In the genomic region with DNA sequence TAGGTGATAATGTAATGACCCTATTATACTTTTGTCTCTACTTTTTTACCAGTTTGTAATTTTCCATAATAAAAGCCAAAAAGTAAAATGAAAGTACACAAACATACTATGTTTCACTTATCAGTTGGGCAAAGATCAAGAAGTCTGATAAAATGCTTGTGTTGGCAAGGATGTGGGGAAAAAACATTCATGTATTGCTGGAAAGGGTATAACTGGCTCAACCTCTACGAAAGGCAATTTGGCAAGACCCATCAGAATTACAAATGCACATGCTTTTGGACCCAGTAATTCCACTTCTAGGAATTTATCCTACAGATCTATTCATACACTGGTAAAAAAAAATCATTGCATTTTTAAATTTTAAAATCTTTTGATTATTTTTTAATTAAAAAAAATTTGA, we compare ENCODE assay signal across 26 cellular contexts.
DNase-seq lines count a peak whose midpoint lies in the region; ATAC-seq, FAIRE-seq and TF ChIP-seq lines count a peak whose summit lies in the region.
"Had no signal": no experiment of that assay in that cellular context is flagged by ENCODE, and none has a peak within 500 bp of the region (broad histone marks: within the 10 kb centered on the region; RNA-seq: fewer than 3 reads in every experiment).

No MANE protein-coding gene starts in this region.

- peak; percentile 55 for FAIRE-seq in HTR-8/SVneo (lab: Jason Lieb, UNC)
- no peak for FAIRE-seq in endothelial cell of umbilical vein (lab: Jason Lieb, UNC)
- no peak for FAIRE-seq in pancreas (lab: Jason Lieb, UNC)
- FAIRE-seq: K562, RCC 7860 had no signal

- dilution Hi-C loops in endothelial cell of umbilical vein (cut with MboI; ENCODE audit: extremely low pct_ligation_motif_present, low sequenced_read_pairs), result no loop called here

- H3K4me1 ChIP-seq in endothelial cell of umbilical vein (ENCODE audit: control insufficient read depth, extremely low read depth, insufficient read depth, low read length), result no peaks in the 10 kb centered on the region
- H3K4me1 ChIP-seq in pancreas, result peaks cover 0 to 10% (median 0%) of the 10 kb centered on the region in 3 donors

- TF ChIP-seq CTCF in endothelial cell of umbilical vein (IDR thresholded peaks at IDR 0.05; ENCODE audit: extremely low read depth in 1 of 2, insufficient read depth in 1 of 2, low read depth in 1 of 2, low read length in 2 of 2), result no peak
- no peak for TF ChIP-seq CTCF in pancreas (IDR thresholded peaks at IDR 0.05)

- 4 to 6% methylated on average over 1 of the region's 1 CpG for WGBS in pancreas, 2 donors

- DNase-seq in HTR-8/SVneo (ENCODE audit: insufficient read length, low spot score) (no peak), RPMI7951 (ENCODE audit: low read depth) (peak; percentile 50), endothelial cell of umbilical vein (ENCODE audit: low read depth, low spot score) (peak; percentile 67), pancreas (no peak), NCI-H1105 (lab: John Stamatoyannopoulos, UW) (no peak)
- DNase-seq: activated B cell treated with CpG ODN at 0.5 μM for 24 hours; activated CD4-positive, alpha-beta T cell treated with anti-CD3 and anti-CD28 coated beads, Interleukin-2, amount 10 ng/mL, durations not matched to agents 7 days and 5 days; activated effector memory CD4-positive, alpha-beta T cell treated with anti-CD3 and anti-CD28 coated beads, Interleukin-2, amount 50 U/mL, for 16 hours; activated T-cell treated with anti-CD3 and anti-CD28 coated beads, Interleukin-2, amount 50 U/mL, for 24 hours; C1 segment of cervical spinal cord; central memory CD4-positive, alpha-beta T cell; GDM1; immature natural killer cell; left ventricle myocardium inferior; posterior cingulate gyrus; right cardiac atrium; SIG-M5; stimulated activated CD4-positive, alpha-beta T cell treated with anti-CD3 and anti-CD28 coated beads, Interleukin-1b, Interleukin-23, amount 100 ng/mL, for 48 hours; stimulated activated naive CD4-positive, alpha-beta T cell treated with Interleukin-2 at 50 U/mL for 16 hours; T1000 had no signal

- CTCF ChIA-PET in endothelial cell of umbilical vein (lab: Charles Lee), result interaction anchor here (0.6 to 1.3 kb wide), 4 partner anchors 11 to 16 kb away, joined by 3 to 6 read pairs (median 3); no protein-coding TSS in a partner anchor

- no TSS peak for BruUV-seq in endothelial cell of umbilical vein (replicated peaks; lab: Mats Ljungman, UMichigan)

- H4K20me1 ChIP-seq in endothelial cell of umbilical vein (replicated peaks; ENCODE audit: control insufficient read depth, extremely low read depth, insufficient read depth, low read length), result no peaks in the 10 kb centered on the region

- POLR2A ChIA-PET in endothelial cell of umbilical vein (lab: Charles Lee), result no interaction called here

- H3K27me3 ChIP-seq in endothelial cell of umbilical vein (ENCODE audit: control insufficient read depth in 2 of 2, insufficient read depth in 2 of 2, low read length in 2 of 2) (peaks cover 20% of the 10 kb centered on the region in 2 experiments), pancreas (no peaks in the 10 kb centered on the region)
- H3K27me3 ChIP-seq: neural progenitor cell had no signal

- intact Hi-C loops in endothelial cell of umbilical vein (cut with micrococcal nuclease), result no loop called here
- intact Hi-C loops in pancreas (cut with DNase I), result no loop called here

- H3K9me1 ChIP-seq in endothelial cell of umbilical vein (replicated peaks; ENCODE audit: control insufficient read depth, extremely low read depth, insufficient read depth, low read length), result no peaks in the 10 kb centered on the region

- ATAC-seq in pancreas, result peak; percentile 26 to 52 (median 48)
- ATAC-seq in GM19351 (IDR thresholded peaks at IDR 0.05; ENCODE audit: unreplicated experiment), result no peak
- ATAC-seq in GM21529 (IDR thresholded peaks at IDR 0.05; ENCODE audit: unreplicated experiment), result no peak
- ATAC-seq in HG03378 (IDR thresholded peaks at IDR 0.05; ENCODE audit: unreplicated experiment), result no peak
- ATAC-seq: right cardiac atrium had no signal

- no peak overlapping the region for H2AFZ ChIP-seq in endothelial cell of umbilical vein (ENCODE audit: low read depth, low read length)
- H2AFZ ChIP-seq: neural progenitor cell had no signal

- H3K4me2 ChIP-seq in endothelial cell of umbilical vein (ENCODE audit: insufficient read depth, low read length), result no peak overlapping the region

- H3K27ac ChIP-seq in endothelial cell of umbilical vein (ENCODE audit: insufficient read depth, low read depth, low read length) (no peak overlapping the region), pancreas (peak overlapping the region in 1 of 4 donors; percentile 33)
- H3K27ac ChIP-seq: left ventricle myocardium inferior, neural progenitor cell had no signal

- H3K9me3 ChIP-seq in endothelial cell of umbilical vein (replicated peaks; ENCODE audit: control insufficient read depth, insufficient read depth, low read length), result no peaks in the 10 kb centered on the region
- no peaks in the 10 kb centered on the region for H3K9me3 ChIP-seq in pancreas
- H3K9me3 ChIP-seq: left ventricle myocardium inferior had no signal

- H3K4me3 ChIP-seq in endothelial cell of umbilical vein (replicated peaks in 1 of 3; ENCODE audit: insufficient read depth in 1 of 3, low read depth in 1 of 3, low read length in 3 of 3), result no peak overlapping the region
- no peak overlapping the region for H3K4me3 ChIP-seq in pancreas
- H3K4me3 ChIP-seq: K562, left ventricle myocardium inferior, neural progenitor cell had no signal

- no peak overlapping the region for H3K9ac ChIP-seq in endothelial cell of umbilical vein (replicated peaks; ENCODE audit: extremely low read depth, insufficient read depth, low read length)
- H3K9ac ChIP-seq: neural progenitor cell had no signal

- H3K36me3 ChIP-seq in endothelial cell of umbilical vein (ENCODE audit: control insufficient read depth in 2 of 2, extremely low read depth in 1 of 2, insufficient read depth in 2 of 2, low read length in 2 of 2) (no peaks in the 10 kb centered on the region), pancreas (no peaks in the 10 kb centered on the region)
- H3K36me3 ChIP-seq: left ventricle myocardium inferior, neural progenitor cell had no signal

- TF ChIP-seq POLR2A in endothelial cell of umbilical vein (IDR thresholded peaks at IDR 0.05; ENCODE audit: low read depth, low read length), result no peak

- no peaks in the 10 kb centered on the region for H3K79me2 ChIP-seq in endothelial cell of umbilical vein (ENCODE audit: control insufficient read depth, insufficient read depth, low read length)

TF ChIP-seq in endothelial cell of umbilical vein, 7 proteins besides CTCF, POLR2A, EP300 and RAD21:
- TF ChIP-seq JUN (IDR thresholded peaks at IDR 0.05; ENCODE audit: borderline replicate concordance, insufficient read depth, insufficient read length, low read depth) (no peak), POLR2AphosphoS5 (IDR thresholded peaks at IDR 0.05; ENCODE audit: insufficient read depth, low read depth, low read length) (no peak), GATA2 (IDR thresholded peaks at IDR 0.05; ENCODE audit: insufficient read depth, insufficient read length, low read depth, low read length) (no peak), MYC (IDR thresholded peaks at IDR 0.05; ENCODE audit: low read depth, low read length) (no peak), FOS (IDR thresholded peaks at IDR 0.05; ENCODE audit: borderline replicate concordance, insufficient read depth, low read length) (no peak), EZH2 (IDR thresholded peaks at IDR 0.05; ENCODE audit: borderline replicate concordance, low read depth, low read length, severe bottlenecking) (no peak)
- TF ChIP-seq, protein P1, sequence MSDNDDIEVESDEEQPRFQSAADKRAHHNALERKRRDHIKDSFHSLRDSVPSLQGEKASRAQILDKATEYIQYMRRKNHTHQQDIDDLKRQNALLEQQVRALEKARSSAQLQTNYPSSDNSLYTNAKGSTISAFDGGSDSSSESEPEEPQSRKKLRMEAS (IDR thresholded peaks at IDR 0.05; ENCODE audit: insufficient read depth, insufficient read length), result no peak

Comparison
In these comparisons a context has a peak if more than half of its experiments do, and no peak if none do; other contexts are left out.
1. DNase-seq: peak in RPMI7951 (single experiment) and endothelial cell of umbilical vein (single experiment); none in HTR-8/SVneo (single experiment), pancreas (0 of 6) and NCI-H1105 (single experiment).
2. ATAC-seq: peak in pancreas (4 of 4); none in GM19351 (single experiment), GM21529 (single experiment) and HG03378 (single experiment).